1 cellular context compared by ENCODE assay signal in genomic region chr3:125003369-125003853, GRCh38.
A peak's percentile ranks its signal among the peaks of the same experiment; 100 is the strongest.
TF ChIP-seq lines count a peak whose summit lies in the region.

No MANE protein-coding gene starts in this region.

TF ChIP-seq in HepG2, 621 proteins besides CTCF, POLR2A, EP300 and RAD21 (continued from another document and continues in another):
- TF ChIP-seq PHF5A (CRISPR knock-in tag; IDR thresholded peaks at IDR 0.05; ENCODE audit: low read depth, unreplicated experiment) (no peak), DRAP1 (CRISPR knock-in tag; IDR thresholded peaks at IDR 0.05) (0 out of 2 replicates have a peak, but pooled peaks have one; percentile 13), KLF6 (CRISPR knock-in tag; IDR thresholded peaks at IDR 0.05) (no peak), ZFP91 (CRISPR knock-in tag; IDR thresholded peaks at IDR 0.05; ENCODE audit: borderline replicate concordance) (peak; percentile 34; the same call in 1 of the 2 replicates), NFE2L2 (IDR thresholded peaks at IDR 0.05; ENCODE audit: low read length) (no peak), ZNF580 (CRISPR knock-in tag; IDR thresholded peaks at IDR 0.05; ENCODE audit: borderline replicate concordance, low read depth) (0 out of 2 replicates have a peak, but pooled peaks have one; percentile 45), LRRFIP1 (CRISPR knock-in tag; conservative IDR thresholded peaks at IDR 0.05) (no peak), AHR (CRISPR knock-in tag; IDR thresholded peaks at IDR 0.05) (0 out of 2 replicates have a peak, but pooled peaks have one; percentile 37), WIZ (CRISPR knock-in tag; IDR thresholded peaks at IDR 0.05) (no peak), THAP7 (CRISPR knock-in tag; IDR thresholded peaks at IDR 0.05) (no peak), HMGXB3 (CRISPR knock-in tag; IDR thresholded peaks at IDR 0.05; ENCODE audit: borderline replicate concordance) (peak; percentile 28; the same call in 1 of the 2 replicates), YEATS4 (CRISPR knock-in tag; IDR thresholded peaks at IDR 0.05; ENCODE audit: borderline replicate concordance) (peak; percentile 69; the same call in 1 of the 2 replicates), ZFP82 (CRISPR knock-in tag; IDR thresholded peaks at IDR 0.05; ENCODE audit: borderline replicate concordance) (no peak), GABPA (IDR thresholded peaks at IDR 0.05; ENCODE audit: low read depth, low read length) (no peak), GABPA (CRISPR knock-in tag; IDR thresholded peaks at IDR 0.05; ENCODE audit: low read depth) (0 out of 2 replicates have a peak, but pooled peaks have one; percentile 7), SP140L (CRISPR knock-in tag; IDR thresholded peaks at IDR 0.05; ENCODE audit: borderline replicate concordance) (no peak), SNAPC4 (CRISPR knock-in tag; IDR thresholded peaks at IDR 0.05) (no peak), NONO (IDR thresholded peaks at IDR 0.05) (no peak), NONO (CRISPR knock-in tag; conservative IDR thresholded peaks at IDR 0.05) (peak; percentile 53; the same call in 1 of the 2 replicates), CBX2 (IDR thresholded peaks at IDR 0.05; ENCODE audit: low read depth, low read length) (no peak), CBX2 (CRISPR knock-in tag; IDR thresholded peaks at IDR 0.05; ENCODE audit: low read depth) (no peak), CAMTA2 (CRISPR knock-in tag; IDR thresholded peaks at IDR 0.05; ENCODE audit: borderline replicate concordance) (no peak), HNRNPL (IDR thresholded peaks at IDR 0.05; ENCODE audit: low read depth, low read length) (no peak), KDM4B (CRISPR knock-in tag; IDR thresholded peaks at IDR 0.05) (0 out of 2 replicates have a peak, but pooled peaks have one; percentile 30), STAG1 (CRISPR knock-in tag; IDR thresholded peaks at IDR 0.05) (peak; percentile 28; the same call in 1 of the 2 replicates), SNAPC5 (CRISPR knock-in tag; IDR thresholded peaks at IDR 0.05; ENCODE audit: borderline replicate concordance) (0 out of 2 replicates have a peak, but pooled peaks have one; percentile 50), FOXP1 (IDR thresholded peaks at IDR 0.05) (peak; percentile 80), FOXP1 (CRISPR knock-in tag; IDR thresholded peaks at IDR 0.05) (peak; percentile 86), XRCC5 (optimal IDR thresholded peaks at IDR 0.05; ENCODE audit: low read length) (no peak), TAF15 (IDR thresholded peaks at IDR 0.05; ENCODE audit: low read depth, low read length, poor library complexity, severe bottlenecking) (no peak), THRA (CRISPR knock-in tag; IDR thresholded peaks at IDR 0.05; ENCODE audit: borderline replicate concordance) (peak; percentile 97), MYC (CRISPR knock-in tag; IDR thresholded peaks at IDR 0.05; ENCODE audit: borderline replicate concordance) (peak; percentile 53; the same call in 1 of the 2 replicates), TBL1XR1 (IDR thresholded peaks at IDR 0.05; ENCODE audit: borderline replicate concordance, low read length, partially characterized antibody) (peak; percentile 80), DDIT3 (CRISPR knock-in tag; IDR thresholded peaks at IDR 0.05) (no peak), CREM (IDR thresholded peaks at IDR 0.05) (peak; percentile 85), CREM (CRISPR knock-in tag; IDR thresholded peaks at IDR 0.05) (no peak), RNF2 (conservative IDR thresholded peaks at IDR 0.05; ENCODE audit: low read depth) (no peak), RARA (CRISPR knock-in tag; IDR thresholded peaks at IDR 0.05) (peak; percentile 95), SNAPC2 (CRISPR knock-in tag; IDR thresholded peaks at IDR 0.05) (no peak), NCOA5 (CRISPR knock-in tag; IDR thresholded peaks at IDR 0.05) (no peak), DPF2 (CRISPR knock-in tag; IDR thresholded peaks at IDR 0.05; ENCODE audit: borderline replicate concordance, low read depth) (peak; percentile 78), ZNF710 (CRISPR knock-in tag; IDR thresholded peaks at IDR 0.05; ENCODE audit: borderline replicate concordance) (peak; percentile 89)
